In the genomic region with DNA sequence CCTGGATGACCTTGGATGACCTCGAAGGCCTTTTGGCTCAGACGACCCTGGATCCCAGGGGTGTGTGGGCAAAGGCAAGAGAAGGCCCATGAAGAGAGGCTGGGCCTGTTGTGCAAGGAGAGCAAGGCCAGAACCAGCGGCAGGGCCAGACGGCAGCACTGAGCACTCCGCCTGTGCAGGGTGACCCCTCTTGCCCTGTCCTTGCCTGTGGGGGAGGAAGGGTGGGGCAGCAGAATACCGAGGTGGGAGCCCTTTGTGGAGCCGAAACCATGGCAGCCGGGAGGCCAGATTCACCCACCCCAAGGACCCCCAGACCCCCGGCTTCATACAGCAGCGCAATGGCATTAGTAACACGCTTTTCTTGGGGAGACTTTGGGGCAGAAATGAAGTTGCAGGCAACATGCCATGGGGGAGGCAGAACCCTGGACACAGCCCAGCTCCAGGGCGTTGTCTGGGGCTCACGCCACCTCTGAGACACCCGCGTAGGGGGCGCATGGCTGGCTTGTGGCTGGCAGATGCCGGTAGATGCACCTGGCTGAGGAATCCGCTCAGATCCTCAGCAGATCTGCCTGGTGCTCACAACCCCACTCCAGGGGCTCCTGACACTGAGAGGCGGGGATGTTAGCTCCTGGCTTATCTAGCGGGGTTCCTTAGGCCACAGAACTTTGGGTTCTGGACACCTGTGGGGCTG, we compare ENCODE assay signal across 16 cellular contexts.
"Had no signal": no experiment of that assay in that cellular context is flagged by ENCODE, and none has a peak within 500 bp of the region (broad histone marks: within the 10 kb centered on the region; RNA-seq: fewer than 3 reads in every experiment).

No MANE protein-coding gene starts in this region.

- DNase-seq: activated CD8-positive, alpha-beta memory T cell treated with anti-CD3 and anti-CD28 coated beads, Interleukin-2, amount 50 U/mL, for 48 hours; activated CD8-positive, alpha-beta T cell treated with anti-CD3 and anti-CD28 coated beads for 36 hours; activated naive CD4-positive, alpha-beta T cell; colonic mucosa; effector CD4-positive, alpha-beta T cell; foreskin melanocyte; kidney glomerular epithelial cell; mammary epithelial cell; small intestine; T-cell; T1000; thyroid gland had no signal

- H3K9me3 ChIP-seq: ascending aorta, colonic mucosa, thyroid gland, vagina had no signal

- H3K27me3 Mint-ChIP-seq: activated CD8-positive, alpha-beta T cell treated with anti-CD3 and anti-CD28 coated beads for 36 hours had no signal

- H3K27ac ChIP-seq: ascending aorta, colonic mucosa, thyroid gland, vagina had no signal

- H3K27me3 ChIP-seq: ascending aorta, colonic mucosa, thyroid gland, vagina had no signal

- H3K4me1 ChIP-seq: ascending aorta, colonic mucosa, thyroid gland, vagina had no signal

- H3K36me3 Mint-ChIP-seq: naive thymus-derived CD8-positive, alpha-beta T cell; stimulated activated effector memory CD8-positive, alpha-beta T cell treated with anti-CD3 and anti-CD28 coated beads, Interleukin-12 subunit alpha, Interleukin-12 subunit beta, amount 100 ng/mL, for 72 hours; T-cell had no signal

- H3K27ac Mint-ChIP-seq: activated CD8-positive, alpha-beta T cell treated with anti-CD3 and anti-CD28 coated beads for 36 hours; naive thymus-derived CD8-positive, alpha-beta T cell; stimulated activated effector memory CD8-positive, alpha-beta T cell treated with anti-CD3 and anti-CD28 coated beads, Interleukin-12 subunit alpha, Interleukin-12 subunit beta, amount 100 ng/mL, for 72 hours; T-cell had no signal

- H3K36me3 ChIP-seq: ascending aorta, colonic mucosa, thyroid gland, vagina had no signal

- H3K9me3 Mint-ChIP-seq: activated CD8-positive, alpha-beta T cell treated with anti-CD3 and anti-CD28 coated beads for 36 hours; naive thymus-derived CD8-positive, alpha-beta T cell; T-cell had no signal

- ATAC-seq: activated CD8-positive, alpha-beta T cell treated with anti-CD3 and anti-CD28 coated beads for 36 hours; naive thymus-derived CD8-positive, alpha-beta T cell; stimulated activated effector memory CD8-positive, alpha-beta T cell treated with anti-CD3 and anti-CD28 coated beads, Interleukin-12 subunit alpha, Interleukin-12 subunit beta, amount 100 ng/mL, for 72 hours; T-cell had no signal

- H3K4me3 ChIP-seq: ascending aorta, colonic mucosa, thyroid gland, vagina had no signal

- H3K4me3 Mint-ChIP-seq: activated CD8-positive, alpha-beta T cell treated with anti-CD3 and anti-CD28 coated beads for 36 hours; stimulated activated effector memory CD8-positive, alpha-beta T cell treated with anti-CD3 and anti-CD28 coated beads, Interleukin-12 subunit alpha, Interleukin-12 subunit beta, amount 100 ng/mL, for 72 hours; T-cell had no signal
